In the genomic region with DNA sequence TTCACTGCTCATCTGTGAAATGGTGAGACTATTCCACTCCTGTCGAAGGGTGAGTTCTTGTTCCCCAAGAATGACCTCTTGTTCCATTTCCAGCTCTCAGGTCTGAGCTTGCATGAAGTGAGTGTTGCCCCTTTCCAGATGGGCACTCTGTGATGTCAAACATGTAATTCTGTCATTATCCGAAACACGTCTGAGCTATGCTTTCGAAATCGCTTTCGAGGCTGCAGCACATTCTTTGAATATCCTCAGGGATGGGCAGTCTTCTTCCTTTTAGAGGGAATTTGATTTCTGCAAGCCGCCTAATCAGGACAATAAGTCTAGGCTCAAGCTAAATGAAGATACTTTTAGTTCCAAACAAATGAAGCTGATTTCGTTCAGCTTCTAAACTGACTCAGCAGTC, we compare ENCODE assay signal across 16 cellular contexts. TPM values are rescaled to one million over a fixed set of nuclear protein-coding genes. Genes with fewer than 3 reads are reported as not detected.
DNase-seq lines count a peak whose midpoint lies in the region; FAIRE-seq and TF ChIP-seq lines count a peak whose summit lies in the region.
"Had no signal": no experiment of that assay in that cellular context is flagged by ENCODE, and none has a peak within 500 bp of the region (broad histone marks: within the 10 kb centered on the region; RNA-seq: fewer than 3 reads in every experiment).

No MANE protein-coding gene starts in this region.

- H3K27me3 ChIP-seq in stomach smooth muscle (ENCODE audit: control insufficient read depth in 1 of 2, insufficient read depth in 2 of 2, low read length in 2 of 2) = no peaks in the 10 kb centered on the region

- H3K9me3 Mint-ChIP-seq in MCF 10A (ENCODE audit: unreplicated experiment) = no peaks in the 10 kb centered on the region
- H3K9me3 Mint-ChIP-seq: activated B cell treated with CpG ODN at 0.5 μM for 24 hours; activated naive CD4-positive, alpha-beta T cell treated with anti-CD3 and anti-CD28 coated beads for 36 hours; CD8-positive, alpha-beta memory T cell had no signal

- H3K9me3 ChIP-seq in kidney (ENCODE audit: control insufficient read depth in 1 of 2, low read length in 2 of 2) = no peaks in the 10 kb centered on the region
- H3K9me3 ChIP-seq in stomach smooth muscle (ENCODE audit: control insufficient read depth in 2 of 2, low read length in 2 of 2) = no peaks in the 10 kb centered on the region

- no TSS peak for BruUV-seq in MCF 10A (replicated peaks; lab: Mats Ljungman, UMichigan)

- no peaks in the 10 kb centered on the region for H3K36me3 ChIP-seq in kidney (ENCODE audit: control insufficient read depth in 1 of 2, insufficient read depth in 2 of 2, low read length in 2 of 2)
- peaks cover 0 to 11% of the 10 kb centered on the region in 2 donors for H3K36me3 ChIP-seq in stomach smooth muscle (ENCODE audit: control insufficient read depth in 2 of 2, insufficient read depth in 2 of 2, low read length in 2 of 2)

- H3K4me1 Mint-ChIP-seq in MCF 10A (ENCODE audit: insufficient read depth, unreplicated experiment) = no peaks in the 10 kb centered on the region
- H3K4me1 Mint-ChIP-seq: CD8-positive, alpha-beta memory T cell had no signal

- peaks cover 21% of the 10 kb centered on the region for H3K27me3 Mint-ChIP-seq in MCF 10A (ENCODE audit: insufficient read depth, unreplicated experiment)

- no peak overlapping the region for H3K27ac Mint-ChIP-seq in MCF 10A (ENCODE audit: low read depth, unreplicated experiment)
- H3K27ac Mint-ChIP-seq: activated B cell treated with CpG ODN at 0.5 μM for 24 hours; activated naive CD4-positive, alpha-beta T cell treated with anti-CD3 and anti-CD28 coated beads for 36 hours; CD8-positive, alpha-beta memory T cell had no signal

- no peak overlapping the region for H3K4me3 Mint-ChIP-seq in MCF 10A (ENCODE audit: unreplicated experiment)
- H3K4me3 Mint-ChIP-seq: activated B cell treated with CpG ODN at 0.5 μM for 24 hours; activated naive CD4-positive, alpha-beta T cell treated with anti-CD3 and anti-CD28 coated beads for 36 hours; CD8-positive, alpha-beta memory T cell had no signal

- H3K4me3 ChIP-seq in kidney (ENCODE audit: low read length in 2 of 2) (peak overlapping the region in 1 of 2 donors; percentile 27), stomach smooth muscle (ENCODE audit: low read length in 2 of 2) (peak overlapping the region in 1 of 2 donors; percentile 55)

- no peak overlapping the region for H3K9ac ChIP-seq in kidney (ENCODE audit: low read length in 2 of 2)
- no peak overlapping the region for H3K9ac ChIP-seq in stomach smooth muscle (ENCODE audit: low read length in 2 of 2)

- POLR2A ChIA-PET in MCF 10A (lab: Yijun Ruan, JAX) = no interaction called here

- TF ChIP-seq CTCF in MCF 10A (IDR thresholded peaks at IDR 0.05; ENCODE audit: unreplicated experiment) = no peak
- TF ChIP-seq CTCF in kidney (IDR thresholded peaks at IDR 0.05; ENCODE audit: borderline replicate concordance, extremely low read depth, insufficient read depth) = no peak

- FAIRE-seq in kidney (lab: Jason Lieb, UNC) = no peak

- no peaks in the 10 kb centered on the region for H3K36me3 Mint-ChIP-seq in MCF 10A (ENCODE audit: insufficient read depth, unreplicated experiment)
- H3K36me3 Mint-ChIP-seq: CD8-positive, alpha-beta memory T cell had no signal

- H3K27ac ChIP-seq in kidney (ENCODE audit: low read depth in 2 of 2, low read length in 2 of 2) = peak overlapping the region; percentile 28 to 60
- H3K27ac ChIP-seq in stomach smooth muscle (ENCODE audit: low read length) = peak overlapping the region; percentile 46

- intact Hi-C loops in MCF 10A (cut with micrococcal nuclease) (loop anchor here (1.0 kb wide), 1 partner anchor 56 kb away; no protein-coding TSS in a partner anchor), kidney (cut with DNase I) (no loop called here)

- peak; percentile 76 for DNase-seq in EH (ENCODE audit: low read depth)
- DNase-seq in MCF 10A (ENCODE audit: unreplicated experiment) = peak; percentile 47
- no peak for DNase-seq in kidney
- DNase-seq in NOMO-1 treated with dmso at 0.1 percent for 144 hours (lab: John Stamatoyannopoulos, UW; ENCODE audit: unreplicated experiment) = no peak
- no peak for DNase-seq in D341Med (ENCODE audit: low spot score)
- no peak for DNase-seq in NCI-H1092 (lab: John Stamatoyannopoulos, UW)
- no peak for DNase-seq in stimulated activated CD4-positive, alpha-beta T cell treated with anti-CD3 and anti-CD28 coated beads, Interleukin-4, amount 100 ng/mL, for 24 hours
- DNase-seq: activated B cell treated with CpG ODN at 0.5 μM for 24 hours; activated naive CD4-positive, alpha-beta T cell treated with anti-CD3 and anti-CD28 coated beads for 36 hours; CD8-positive, alpha-beta memory T cell; central memory CD4-positive, alpha-beta T cell; mesendoderm; NCI-H1105 treated with DMSO at 0.1 percent for 48 hours; NCI-H510A treated with DMSO at 0.1 percent for 48 hours; SW 1271 had no signal

- H3K4me1 ChIP-seq in kidney (ENCODE audit: control insufficient read depth in 1 of 2, insufficient read depth in 1 of 2, low read depth in 1 of 2, low read length in 2 of 2) (peaks cover 17 to 24% of the 10 kb centered on the region in 2 donors), stomach smooth muscle (ENCODE audit: control insufficient read depth, insufficient read depth, low read length) (peaks cover 64% of the 10 kb centered on the region)

- CTCF ChIA-PET in MCF 10A (lab: Yijun Ruan, JAX) = interaction anchor here (0.7 to 1.6 kb wide), 6 partner anchors 17 to 344 kb away, joined by 3 to 9 read pairs (median 4); no protein-coding TSS in a partner anchor

RNA-seq across cellular contexts. Expression of gene NFASC, which starts 15.1 kb away (rescaled TPM):
- total RNA-seq in MCF 10A (2022) (0.29 and 0.98 TPM in 2 replicates), kidney (29.9 TPM)
- polyA plus RNA-seq in kidney (ENCODE audit: insufficient read depth, low read depth, low replicate concordance) = 23.2 TPM
- polyA plus RNA-seq: CD8-positive, alpha-beta memory T cell had no signal

Comparison
In these comparisons a context has a peak if more than half of its experiments do, and no peak if none do; other contexts are left out.
1. DNase-seq: peak in EH (single experiment) and MCF 10A (single experiment); none in kidney (single experiment), NOMO-1 treated with dmso at 0.1 percent for 144 hours (single experiment), D341Med (single experiment), NCI-H1092 (single experiment) and stimulated activated CD4-positive, alpha-beta T cell treated with anti-CD3 and anti-CD28 coated beads, Interleukin-4, amount 100 ng/mL, for 24 hours (single experiment).
2. RNA of gene NFASC, which starts 15.1 kb away (total RNA-seq): 29.9 TPM in kidney (single experiment); 0.29 to 0.98 TPM in MCF 10A; every median in the first group is over 10 times any median in the second.